ENCODE assay signal across 11 cellular contexts in the genomic region with DNA sequence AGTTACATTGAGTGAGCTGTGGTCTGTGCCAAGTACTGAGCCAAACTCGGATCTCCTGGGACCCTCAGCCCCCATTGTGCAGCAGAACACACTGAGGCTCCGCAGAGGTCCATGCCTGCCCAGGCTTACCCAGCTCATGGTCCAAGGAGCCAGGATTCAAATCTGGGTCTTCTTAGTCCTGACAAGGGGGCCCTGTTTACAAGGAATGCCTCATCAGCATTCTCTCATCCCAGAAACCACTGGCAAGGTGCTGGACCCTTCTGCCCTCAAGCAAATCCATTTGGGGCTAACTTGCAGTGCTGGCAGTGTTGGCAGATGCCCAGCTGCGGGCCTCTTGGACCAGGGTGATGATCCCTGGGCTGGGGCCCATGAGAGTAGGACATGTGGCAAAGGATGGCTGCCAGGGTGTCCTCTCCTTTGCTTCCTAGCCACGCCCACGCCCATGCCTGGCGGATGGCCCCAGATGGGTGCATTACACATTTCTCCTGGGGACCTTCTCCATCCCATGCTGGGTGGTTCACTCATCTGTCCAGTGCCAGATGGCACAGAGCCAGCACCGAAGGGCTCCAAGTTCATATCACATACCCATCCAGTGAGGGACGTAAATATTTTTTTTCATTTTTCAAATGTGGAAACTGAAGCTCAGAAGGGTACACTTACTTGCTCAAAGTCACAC.
"Had no signal": no experiment of that assay in that cellular context is flagged by ENCODE, and none has a peak within 500 bp of the region (broad histone marks: within the 10 kb centered on the region; RNA-seq: fewer than 3 reads in every experiment).

No MANE protein-coding gene starts in this region.

- H3K9me3 ChIP-seq: body of pancreas, ovary, upper lobe of left lung had no signal

- H3K27me3 ChIP-seq: body of pancreas, ovary, upper lobe of left lung had no signal

- DNase-seq: activated CD4-positive, alpha-beta T cell treated with anti-CD3 and anti-CD28 coated beads, Interleukin-2, amount 50 U/mL, for 1 hour; activated naive CD4-positive, alpha-beta T cell treated with anti-CD3 and anti-CD28 coated beads, Interleukin-2, amount 10 ng/mL, durations not matched to agents 7 days and 5 days; activated T-cell treated with anti-CD3 and anti-CD28 coated beads for 4 hours; cortex of kidney; effector CD8-positive, alpha-beta T cell; hypothalamus; ovary; stimulated activated CD4-positive, alpha-beta T cell treated with anti-CD3 and anti-CD28 coated beads, Interleukin-12 subunit alpha, Interleukin-12 subunit beta, amount 100 ng/mL, for 4 hours; stimulated activated naive CD4-positive, alpha-beta T cell treated with Interleukin-2 at 50 U/mL for 16 hours; upper lobe of left lung had no signal

- H3K4me3 ChIP-seq: body of pancreas, ovary, upper lobe of left lung had no signal

- H3K27ac ChIP-seq: body of pancreas, ovary, upper lobe of left lung had no signal

- H3K36me3 ChIP-seq: ovary, upper lobe of left lung had no signal

- ATAC-seq: body of pancreas had no signal
